ENCODE assay signal across 1 cellular context in genomic region chr5:147175516-147176097, GRCh38.
A peak's percentile ranks its signal among the peaks of the same experiment; 100 is the strongest.
TF ChIP-seq lines count a peak whose summit lies in the region.

No MANE protein-coding gene starts in this region.

TF ChIP-seq in HepG2, 621 proteins besides CTCF, POLR2A, EP300 and RAD21 (continued from another document):
- TF ChIP-seq PAX8 (CRISPR knock-in tag; IDR thresholded peaks at IDR 0.05; ENCODE audit: borderline replicate concordance) = no peak
- TF ChIP-seq ZNF484 (CRISPR knock-in tag; IDR thresholded peaks at IDR 0.05; ENCODE audit: borderline replicate concordance, low read depth) = no peak
- TF ChIP-seq FOXK1 (CRISPR knock-in tag; IDR thresholded peaks at IDR 0.05; ENCODE audit: borderline replicate concordance, low read depth) = peak; percentile 33; the same call in 1 of the 2 replicates
- no peak for TF ChIP-seq ATF1 (CRISPR knock-in tag; IDR thresholded peaks at IDR 0.05)
- no peak for TF ChIP-seq ZBTB44 (CRISPR knock-in tag; IDR thresholded peaks at IDR 0.05)
- no peak for TF ChIP-seq BRCA1 (CRISPR knock-in tag; IDR thresholded peaks at IDR 0.05)
- peak; percentile 36; the same call in 1 of the 2 replicates for TF ChIP-seq RXRB (CRISPR knock-in tag; IDR thresholded peaks at IDR 0.05; ENCODE audit: borderline replicate concordance)
- TF ChIP-seq, protein P1, sequence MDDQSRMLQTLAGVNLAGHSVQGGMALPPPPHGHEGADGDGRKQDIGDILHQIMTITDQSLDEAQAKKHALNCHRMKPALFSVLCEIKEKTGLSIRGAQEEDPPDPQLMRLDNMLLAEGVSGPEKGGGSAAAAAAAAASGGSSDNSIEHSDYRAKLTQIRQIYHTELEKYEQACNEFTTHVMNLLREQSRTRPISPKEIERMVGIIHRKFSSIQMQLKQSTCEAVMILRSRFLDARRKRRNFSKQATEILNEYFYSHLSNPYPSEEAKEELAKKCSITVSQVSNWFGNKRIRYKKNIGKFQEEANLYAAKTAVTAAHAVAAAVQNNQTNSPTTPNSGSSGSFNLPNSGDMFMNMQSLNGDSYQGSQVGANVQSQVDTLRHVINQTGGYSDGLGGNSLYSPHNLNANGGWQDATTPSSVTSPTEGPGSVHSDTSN (CRISPR knock-in tag; IDR thresholded peaks at IDR 0.05; ENCODE audit: borderline replicate concordance) = no peak
- TF ChIP-seq KLF9 (CRISPR knock-in tag; IDR thresholded peaks at IDR 0.05; ENCODE audit: low read depth) = no peak
- TF ChIP-seq ZNF83 (CRISPR knock-in tag; IDR thresholded peaks at IDR 0.05; ENCODE audit: borderline replicate concordance) = no peak
- no peak for TF ChIP-seq CBX5 (CRISPR knock-in tag; IDR thresholded peaks at IDR 0.05; ENCODE audit: borderline replicate concordance)
- no peak for TF ChIP-seq ZNF367 (CRISPR knock-in tag; IDR thresholded peaks at IDR 0.05; ENCODE audit: borderline replicate concordance)
- peak; percentile 49; the same call in 1 of the 2 replicates for TF ChIP-seq SALL1 (CRISPR knock-in tag; IDR thresholded peaks at IDR 0.05)
- 0 out of 2 replicates have a peak, but pooled peaks have one; percentile 37 for TF ChIP-seq ZNF841 (CRISPR knock-in tag; IDR thresholded peaks at IDR 0.05; ENCODE audit: borderline replicate concordance)
- no peak for TF ChIP-seq CC2D1A (CRISPR knock-in tag; IDR thresholded peaks at IDR 0.05)
- TF ChIP-seq CREM (IDR thresholded peaks at IDR 0.05) = peak; percentile 72
- TF ChIP-seq CREM (CRISPR knock-in tag; IDR thresholded peaks at IDR 0.05) = no peak
- TF ChIP-seq, protein P2, sequence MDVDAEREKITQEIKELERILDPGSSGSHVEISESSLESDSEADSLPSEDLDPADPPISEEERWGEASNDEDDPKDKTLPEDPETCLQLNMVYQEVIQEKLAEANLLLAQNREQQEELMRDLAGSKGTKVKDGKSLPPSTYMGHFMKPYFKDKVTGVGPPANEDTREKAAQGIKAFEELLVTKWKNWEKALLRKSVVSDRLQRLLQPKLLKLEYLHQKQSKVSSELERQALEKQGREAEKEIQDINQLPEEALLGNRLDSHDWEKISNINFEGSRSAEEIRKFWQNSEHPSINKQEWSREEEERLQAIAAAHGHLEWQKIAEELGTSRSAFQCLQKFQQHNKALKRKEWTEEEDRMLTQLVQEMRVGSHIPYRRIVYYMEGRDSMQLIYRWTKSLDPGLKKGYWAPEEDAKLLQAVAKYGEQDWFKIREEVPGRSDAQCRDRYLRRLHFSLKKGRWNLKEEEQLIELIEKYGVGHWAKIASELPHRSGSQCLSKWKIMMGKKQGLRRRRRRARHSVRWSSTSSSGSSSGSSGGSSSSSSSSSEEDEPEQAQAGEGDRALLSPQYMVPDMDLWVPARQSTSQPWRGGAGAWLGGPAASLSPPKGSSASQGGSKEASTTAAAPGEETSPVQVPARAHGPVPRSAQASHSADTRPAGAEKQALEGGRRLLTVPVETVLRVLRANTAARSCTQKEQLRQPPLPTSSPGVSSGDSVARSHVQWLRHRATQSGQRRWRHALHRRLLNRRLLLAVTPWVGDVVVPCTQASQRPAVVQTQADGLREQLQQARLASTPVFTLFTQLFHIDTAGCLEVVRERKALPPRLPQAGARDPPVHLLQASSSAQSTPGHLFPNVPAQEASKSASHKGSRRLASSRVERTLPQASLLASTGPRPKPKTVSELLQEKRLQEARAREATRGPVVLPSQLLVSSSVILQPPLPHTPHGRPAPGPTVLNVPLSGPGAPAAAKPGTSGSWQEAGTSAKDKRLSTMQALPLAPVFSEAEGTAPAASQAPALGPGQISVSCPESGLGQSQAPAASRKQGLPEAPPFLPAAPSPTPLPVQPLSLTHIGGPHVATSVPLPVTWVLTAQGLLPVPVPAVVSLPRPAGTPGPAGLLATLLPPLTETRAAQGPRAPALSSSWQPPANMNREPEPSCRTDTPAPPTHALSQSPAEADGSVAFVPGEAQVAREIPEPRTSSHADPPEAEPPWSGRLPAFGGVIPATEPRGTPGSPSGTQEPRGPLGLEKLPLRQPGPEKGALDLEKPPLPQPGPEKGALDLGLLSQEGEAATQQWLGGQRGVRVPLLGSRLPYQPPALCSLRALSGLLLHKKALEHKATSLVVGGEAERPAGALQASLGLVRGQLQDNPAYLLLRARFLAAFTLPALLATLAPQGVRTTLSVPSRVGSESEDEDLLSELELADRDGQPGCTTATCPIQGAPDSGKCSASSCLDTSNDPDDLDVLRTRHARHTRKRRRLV (CRISPR knock-in tag; IDR thresholded peaks at IDR 0.05) = no peak
- no peak for TF ChIP-seq GATA4 (IDR thresholded peaks at IDR 0.05; ENCODE audit: borderline replicate concordance, low read depth)
- TF ChIP-seq, protein P3, sequence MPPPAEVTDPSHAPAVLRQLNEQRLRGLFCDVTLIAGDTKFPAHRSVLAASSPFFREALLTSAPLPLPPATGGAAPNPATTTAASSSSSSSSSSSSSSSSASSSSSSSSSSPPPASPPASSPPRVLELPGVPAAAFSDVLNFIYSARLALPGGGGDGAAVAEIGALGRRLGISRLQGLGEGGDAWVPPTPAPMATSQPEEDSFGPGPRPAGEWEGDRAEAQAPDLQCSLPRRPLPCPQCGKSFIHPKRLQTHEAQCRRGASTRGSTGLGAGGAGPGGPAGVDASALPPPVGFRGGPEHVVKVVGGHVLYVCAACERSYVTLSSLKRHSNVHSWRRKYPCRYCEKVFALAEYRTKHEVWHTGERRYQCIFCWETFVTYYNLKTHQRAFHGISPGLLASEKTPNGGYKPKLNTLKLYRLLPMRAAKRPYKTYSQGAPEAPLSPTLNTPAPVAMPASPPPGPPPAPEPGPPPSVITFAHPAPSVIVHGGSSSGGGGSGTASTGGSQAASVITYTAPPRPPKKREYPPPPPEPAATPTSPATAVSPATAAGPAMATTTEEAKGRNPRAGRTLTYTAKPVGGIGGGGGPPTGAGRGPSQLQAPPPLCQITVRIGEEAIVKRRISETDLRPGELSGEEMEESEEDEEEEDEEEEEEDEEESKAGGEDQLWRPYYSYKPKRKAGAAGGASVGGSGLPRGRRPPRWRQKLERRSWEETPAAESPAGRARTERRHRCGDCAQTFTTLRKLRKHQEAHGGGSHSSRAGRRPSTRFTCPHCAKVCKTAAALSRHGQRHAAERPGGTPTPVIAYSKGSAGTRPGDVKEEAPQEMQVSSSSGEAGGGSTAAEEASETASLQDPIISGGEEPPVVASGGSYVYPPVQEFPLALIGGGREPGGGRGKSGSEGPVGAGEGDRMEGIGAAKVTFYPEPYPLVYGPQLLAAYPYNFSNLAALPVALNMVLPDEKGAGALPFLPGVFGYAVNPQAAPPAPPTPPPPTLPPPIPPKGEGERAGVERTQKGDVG (CRISPR knock-in tag; IDR thresholded peaks at IDR 0.05; ENCODE audit: borderline replicate concordance) = no peak
- TF ChIP-seq TRIM22 (IDR thresholded peaks at IDR 0.05) = no peak
- TF ChIP-seq, protein P4, sequence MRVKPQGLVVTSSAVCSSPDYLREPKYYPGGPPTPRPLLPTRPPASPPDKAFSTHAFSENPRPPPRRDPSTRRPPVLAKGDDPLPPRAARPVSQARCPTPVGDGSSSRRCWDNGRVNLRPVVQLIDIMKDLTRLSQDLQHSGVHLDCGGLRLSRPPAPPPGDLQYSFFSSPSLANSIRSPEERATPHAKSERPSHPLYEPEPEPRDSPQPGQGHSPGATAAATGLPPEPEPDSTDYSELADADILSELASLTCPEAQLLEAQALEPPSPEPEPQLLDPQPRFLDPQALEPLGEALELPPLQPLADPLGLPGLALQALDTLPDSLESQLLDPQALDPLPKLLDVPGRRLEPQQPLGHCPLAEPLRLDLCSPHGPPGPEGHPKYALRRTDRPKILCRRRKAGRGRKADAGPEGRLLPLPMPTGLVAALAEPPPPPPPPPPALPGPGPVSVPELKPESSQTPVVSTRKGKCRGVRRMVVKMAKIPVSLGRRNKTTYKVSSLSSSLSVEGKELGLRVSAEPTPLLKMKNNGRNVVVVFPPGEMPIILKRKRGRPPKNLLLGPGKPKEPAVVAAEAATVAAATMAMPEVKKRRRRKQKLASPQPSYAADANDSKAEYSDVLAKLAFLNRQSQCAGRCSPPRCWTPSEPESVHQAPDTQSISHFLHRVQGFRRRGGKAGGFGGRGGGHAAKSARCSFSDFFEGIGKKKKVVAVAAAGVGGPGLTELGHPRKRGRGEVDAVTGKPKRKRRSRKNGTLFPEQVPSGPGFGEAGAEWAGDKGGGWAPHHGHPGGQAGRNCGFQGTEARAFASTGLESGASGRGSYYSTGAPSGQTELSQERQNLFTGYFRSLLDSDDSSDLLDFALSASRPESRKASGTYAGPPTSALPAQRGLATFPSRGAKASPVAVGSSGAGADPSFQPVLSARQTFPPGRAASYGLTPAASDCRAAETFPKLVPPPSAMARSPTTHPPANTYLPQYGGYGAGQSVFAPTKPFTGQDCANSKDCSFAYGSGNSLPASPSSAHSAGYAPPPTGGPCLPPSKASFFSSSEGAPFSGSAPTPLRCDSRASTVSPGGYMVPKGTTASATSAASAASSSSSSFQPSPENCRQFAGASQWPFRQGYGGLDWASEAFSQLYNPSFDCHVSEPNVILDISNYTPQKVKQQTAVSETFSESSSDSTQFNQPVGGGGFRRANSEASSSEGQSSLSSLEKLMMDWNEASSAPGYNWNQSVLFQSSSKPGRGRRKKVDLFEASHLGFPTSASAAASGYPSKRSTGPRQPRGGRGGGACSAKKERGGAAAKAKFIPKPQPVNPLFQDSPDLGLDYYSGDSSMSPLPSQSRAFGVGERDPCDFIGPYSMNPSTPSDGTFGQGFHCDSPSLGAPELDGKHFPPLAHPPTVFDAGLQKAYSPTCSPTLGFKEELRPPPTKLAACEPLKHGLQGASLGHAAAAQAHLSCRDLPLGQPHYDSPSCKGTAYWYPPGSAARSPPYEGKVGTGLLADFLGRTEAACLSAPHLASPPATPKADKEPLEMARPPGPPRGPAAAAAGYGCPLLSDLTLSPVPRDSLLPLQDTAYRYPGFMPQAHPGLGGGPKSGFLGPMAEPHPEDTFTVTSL (CRISPR knock-in tag; IDR thresholded peaks at IDR 0.05; ENCODE audit: borderline replicate concordance) = peak; percentile 81; the same call in 1 of the 2 replicates
- TF ChIP-seq SMARCC2 (IDR thresholded peaks at IDR 0.05) = 0 out of 2 replicates have a peak, but pooled peaks have one; percentile 46
- TF ChIP-seq GLMP (CRISPR knock-in tag; IDR thresholded peaks at IDR 0.05; ENCODE audit: borderline replicate concordance) = no peak
- TF ChIP-seq, protein P5, sequence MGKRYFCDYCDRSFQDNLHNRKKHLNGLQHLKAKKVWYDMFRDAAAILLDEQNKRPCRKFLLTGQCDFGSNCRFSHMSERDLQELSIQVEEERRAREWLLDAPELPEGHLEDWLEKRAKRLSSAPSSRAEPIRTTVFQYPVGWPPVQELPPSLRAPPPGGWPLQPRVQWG (CRISPR knock-in tag; IDR thresholded peaks at IDR 0.05; ENCODE audit: borderline replicate concordance, low read depth) = no peak
- TF ChIP-seq ZNF580 (CRISPR knock-in tag; IDR thresholded peaks at IDR 0.05; ENCODE audit: borderline replicate concordance, low read depth) = 0 out of 2 replicates have a peak, but pooled peaks have one; percentile 64
- TF ChIP-seq ZNF737 (CRISPR knock-in tag; IDR thresholded peaks at IDR 0.05; ENCODE audit: borderline replicate concordance) = no peak
- TF ChIP-seq ZNF296 (CRISPR knock-in tag; conservative IDR thresholded peaks at IDR 0.05) = no peak
- peak; percentile 22; the same call in 1 of the 2 replicates for TF ChIP-seq ZNF691 (CRISPR knock-in tag; IDR thresholded peaks at IDR 0.05; ENCODE audit: borderline replicate concordance, low read depth)
- TF ChIP-seq ZBTB20 (CRISPR knock-in tag; IDR thresholded peaks at IDR 0.05; ENCODE audit: borderline replicate concordance, low read depth) = 0 out of 2 replicates have a peak, but pooled peaks have one; percentile 43
- peak; percentile 45; the same call in 1 of the 2 replicates for TF ChIP-seq GATAD2A (CRISPR knock-in tag; IDR thresholded peaks at IDR 0.05)
- peak; percentile 50; the same call in 1 of the 2 replicates for TF ChIP-seq ZNF264 (CRISPR knock-in tag; IDR thresholded peaks at IDR 0.05)
- no peak for TF ChIP-seq ZNF501 (CRISPR knock-in tag; IDR thresholded peaks at IDR 0.05)
- TF ChIP-seq JUN (CRISPR knock-in tag; IDR thresholded peaks at IDR 0.05) = 0 out of 2 replicates have a peak, but pooled peaks have one; percentile 29
- TF ChIP-seq ZNF556 (CRISPR knock-in tag; IDR thresholded peaks at IDR 0.05; ENCODE audit: borderline replicate concordance) = no peak
- no peak for TF ChIP-seq KLF15 (CRISPR knock-in tag; IDR thresholded peaks at IDR 0.05; ENCODE audit: borderline replicate concordance)
